In genomic region chr9:133823189-133824105, GRCh38 we compare ENCODE assay signal across 1 cellular context.
TF ChIP-seq lines count a peak whose summit lies in the region.

No MANE protein-coding gene starts in this region.

TF ChIP-seq in GM12878, 131 proteins besides CTCF, POLR2A, EP300 and RAD21 (continued from another document):
- TF ChIP-seq ZNF592 (IDR thresholded peaks at IDR 0.05) (peak; percentile 44; the same call in 1 of the 2 replicates), TCF3 (IDR thresholded peaks at IDR 0.05; ENCODE audit: borderline replicate concordance, insufficient read depth, low read depth, low read length) (peak; percentile 96), MYB (IDR thresholded peaks at IDR 0.05; ENCODE audit: borderline replicate concordance, low read depth, low read length) (peak; percentile 71; the same call in 1 of the 2 replicates), SIN3A (IDR thresholded peaks at IDR 0.05; ENCODE audit: low read depth, low read length) (no peak), RBBP5 (conservative IDR thresholded peaks at IDR 0.05) (no peak), ZBTB33 (IDR thresholded peaks at IDR 0.05) (no peak), USF2 (IDR thresholded peaks at IDR 0.05; ENCODE audit: borderline replicate concordance, low read depth, low read length) (no peak; the same call in 1 of the 2 replicates), IRF4 (IDR thresholded peaks at IDR 0.05; ENCODE audit: low read depth, low read length) (peak; percentile 13; the same call in 1 of the 2 replicates)
